In the genomic region with DNA sequence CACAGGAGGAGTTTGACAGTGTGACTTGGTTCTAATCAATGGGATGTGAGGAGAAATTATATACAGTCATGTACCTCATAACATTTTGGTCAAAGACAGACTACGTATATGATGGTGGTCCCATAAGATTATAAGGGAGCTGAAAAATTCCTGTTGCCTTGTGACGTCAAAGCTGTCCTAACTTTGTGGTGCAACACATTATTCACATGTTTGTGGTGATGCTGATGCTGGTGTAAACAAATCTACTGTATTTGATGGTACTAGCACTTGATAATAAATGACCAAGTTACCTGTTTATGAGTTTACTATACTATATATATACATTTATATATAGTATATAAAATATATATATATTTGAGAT, we compare ENCODE assay signal across 28 cellular contexts.
"Had no signal": no experiment of that assay in that cellular context is flagged by ENCODE, and none has a peak within 500 bp of the region (broad histone marks: within the 10 kb centered on the region; RNA-seq: fewer than 3 reads in every experiment).

No MANE protein-coding gene starts in this region.

- DNase-seq: heart right ventricle; islet precursor cell; kidney glomerular epithelial cell; left colon; left lung; lower lobe of right lung; mammary epithelial cell; mesenchymal stem cell; naive thymus-derived CD8-positive, alpha-beta T cell; nucleus accumbens; pancreas; posterior cingulate gyrus; retina; right cardiac atrium; stimulated activated CD4-positive, alpha-beta T cell treated with anti-CD3 and anti-CD28 coated beads, Interleukin-12 subunit alpha, Interleukin-12 subunit beta, amount 100 ng/mL, for 4 hours; stimulated activated CD4-positive, alpha-beta T cell treated with anti-CD3 and anti-CD28 coated beads, Interleukin-15, amount 100 ng/mL, for 24 hours; stimulated activated CD4-positive, alpha-beta T cell treated with anti-CD3 and anti-CD28 coated beads, Interleukin-2, amount 100 ng/mL, for 24 hours; stimulated activated CD4-positive, alpha-beta T cell treated with anti-CD3 and anti-CD28 coated beads, Interleukin-4, amount 100 ng/mL, for 1 hour; stimulated activated naive B cell treated with anti-CD40 and anti-IgM and Interleukin-4, amounts not matched to agents 10 μg/mL and 1 μg/mL and 100 μg/mL, for 72 hours; stimulated activated naive CD8-positive, alpha-beta T cell treated with anti-CD3 and anti-CD28 coated beads, Interleukin-15, Interleukin-2, amounts not matched to agents 100 U/mL and 50 U/mL, for 24 hours; stomach; testis; thyroid gland; transverse colon; upper lobe of right lung; uterus had no signal

- ATAC-seq: heart right ventricle; left colon; left lung; lower lobe of right lung; naive thymus-derived CD8-positive, alpha-beta T cell; pancreas; right cardiac atrium; stimulated activated naive B cell treated with anti-CD40 and anti-IgM and Interleukin-4, amounts not matched to agents 10 μg/mL and 1 μg/mL and 100 μg/mL, for 72 hours; stimulated activated naive CD8-positive, alpha-beta T cell treated with anti-CD3 and anti-CD28 coated beads, Interleukin-15, Interleukin-2, amounts not matched to agents 100 U/mL and 50 U/mL, for 24 hours; upper lobe of right lung had no signal

- H3K9me3 ChIP-seq: lower lobe of right lung, pancreas, prostate gland, testis, thyroid gland, transverse colon, upper lobe of right lung had no signal

- H3K27me3 ChIP-seq: heart right ventricle, hepatocyte, left lung, pancreas, stomach, testis, thyroid gland, transverse colon, upper lobe of right lung, uterus had no signal

- H3K4me2 ChIP-seq: hepatocyte had no signal

- H2AFZ ChIP-seq: hepatocyte had no signal

- H3K27ac ChIP-seq: heart right ventricle, hepatocyte, left lung, lower lobe of right lung, pancreas, prostate gland, stomach, testis, thyroid gland, transverse colon, upper lobe of right lung, uterus had no signal

- H3K4me1 ChIP-seq: heart right ventricle, lower lobe of right lung, pancreas, prostate gland, stomach, testis, thyroid gland, upper lobe of right lung, uterus had no signal

- H3K36me3 ChIP-seq: heart right ventricle, left lung, lower lobe of right lung, pancreas, prostate gland, stomach, thyroid gland, transverse colon, upper lobe of right lung, uterus had no signal

- H3K79me2 ChIP-seq: hepatocyte had no signal

- H3K4me3 ChIP-seq: heart right ventricle, hepatocyte, left lung, lower lobe of right lung, pancreas, prostate gland, stomach, testis, thyroid gland, transverse colon, upper lobe of right lung, uterus had no signal
